Comparison of ENCODE assay signal across 8 cellular contexts in genomic region chr14:23307687-23308644, GRCh38. TPM values are rescaled to one million over a fixed set of nuclear protein-coding genes. Genes with fewer than 3 reads are reported as not detected.
DNase-seq lines count a peak whose midpoint lies in the region; TF ChIP-seq lines count a peak whose summit lies in the region.
"Had no signal": no experiment of that assay in that cellular context is flagged by ENCODE, and none has a peak within 500 bp of the region (broad histone marks: within the 10 kb centered on the region; RNA-seq: fewer than 3 reads in every experiment).

No MANE protein-coding gene starts in this region.

- H3K27me3 Mint-ChIP-seq in Caco-2 (ENCODE audit: insufficient read depth, unreplicated experiment) = no peaks in the 10 kb centered on the region

- CTCF ChIA-PET in Caco-2 (lab: Charles Lee) = interaction anchor here (0.8 to 1.4 kb wide), 3 partner anchors 13 to 187 kb away, joined by 4 to 7 read pairs (median 4); partner anchors contain the start of gene HOMEZ

- H3K4me3 Mint-ChIP-seq in Caco-2 (ENCODE audit: unreplicated experiment) = peak overlapping the region; percentile 75

- POLR2A ChIA-PET in Caco-2 (lab: Charles Lee) = interaction anchor here (0.5 to 3.0 kb wide), 2 partner anchors 13 to 35 kb away, joined by 3 to 51 read pairs; partner anchors contain the start of gene PABPN1

- in situ Hi-C loops in ACHN (cut with HindIII; ENCODE audit: low pct_ligation_motif_present, low pct_unique_long_range_greater_than_20kb, low sequenced_read_pairs) = no loop called here

- BruUV-seq in Caco-2 (replicated peaks; lab: Mats Ljungman, UMichigan) = no TSS peak

- H3K4me3 ChIP-seq in Caco-2 (ENCODE audit: low read depth, low read length) (peak overlapping the region; percentile 68), ascending aorta (peak overlapping the region; percentile 75 to 82), muscle layer of colon (ENCODE audit: low read depth in 1 of 2, low read length in 2 of 2) (peak overlapping the region; percentile 90 to 95)

- no peaks in the 10 kb centered on the region for H3K9me3 Mint-ChIP-seq in Caco-2 (ENCODE audit: unreplicated experiment)

- TF ChIP-seq CTCF in Caco-2 (IDR thresholded peaks at IDR 0.05; ENCODE audit: insufficient read depth in 1 of 2, low read depth in 1 of 2, low read length in 1 of 2, severe bottlenecking in 1 of 2, unreplicated experiment in 1 of 2) (no peak), ascending aorta (IDR thresholded peaks at IDR 0.05) (no peak)

- H3K4me1 ChIP-seq in Caco-2 (peaks cover 15% of the 10 kb centered on the region; the same call in 1 of the 2 replicates), ascending aorta (peaks cover 19 to 20% of the 10 kb centered on the region in 2 donors), muscle layer of colon (ENCODE audit: insufficient read depth, low read length) (peaks cover 35% of the 10 kb centered on the region)

- no peak for DNase-seq in Caco-2
- peak in 1 of 2 donors; percentile 63 for DNase-seq in ascending aorta (ENCODE audit: low spot score in 2 of 2)
- no peak for DNase-seq in NCI-H2227 treated with DMSO at 0.1 percent for 48 hours (lab: John Stamatoyannopoulos, UW)
- no peak for DNase-seq in anterior cingulate cortex (lab: John Stamatoyannopoulos, UW)
- no peak for DNase-seq in ACHN
- DNase-seq: MM.1S; stimulated activated CD8-positive, alpha-beta memory T cell treated with anti-CD3 and anti-CD28 coated beads, Interleukin-4, amount 100 ng/mL, for 48 hours had no signal

- H3K9me3 ChIP-seq in Caco-2 = no peaks in the 10 kb centered on the region
- H3K9me3 ChIP-seq in ascending aorta = no peaks in the 10 kb centered on the region
- no peaks in the 10 kb centered on the region for H3K9me3 ChIP-seq in muscle layer of colon (ENCODE audit: low read length)

- peak overlapping the region; percentile 78 for H3K27ac Mint-ChIP-seq in Caco-2 (ENCODE audit: unreplicated experiment)

- H3K27ac ChIP-seq in ascending aorta (peak overlapping the region; percentile 92 to 96), muscle layer of colon (ENCODE audit: low read depth, low read length) (peak overlapping the region; percentile 92)

- H3K27me3 ChIP-seq in Caco-2 (replicated peaks; ENCODE audit: control insufficient read depth, insufficient read depth, low read length) (no peaks in the 10 kb centered on the region), ascending aorta (no peaks in the 10 kb centered on the region), muscle layer of colon (ENCODE audit: control insufficient read depth in 1 of 2, insufficient read depth in 2 of 2, low read length in 2 of 2) (no peaks in the 10 kb centered on the region)

- H3K9ac ChIP-seq in muscle layer of colon (ENCODE audit: low read length) = peak overlapping the region; percentile 87

- peaks cover 14% of the 10 kb centered on the region for H3K4me1 Mint-ChIP-seq in Caco-2 (ENCODE audit: low read depth, unreplicated experiment)

- H3K36me3 Mint-ChIP-seq in Caco-2 (ENCODE audit: insufficient read depth, unreplicated experiment) = peaks cover 11% of the 10 kb centered on the region

- intact Hi-C loops in Caco-2 (cut with micrococcal nuclease; ENCODE audit: unreplicated experiment) (no loop called here), ascending aorta (cut with DNase I) (loop anchor here (10.0 kb wide), 3 partner anchors 383 to 837 kb away; partner anchors contain the start of genes EMC9, MMP14, PRMT5 and PSME2)

- peaks cover 1% of the 10 kb centered on the region; the same call in 1 of the 2 replicates for H3K36me3 ChIP-seq in Caco-2 (ENCODE audit: control insufficient read depth, insufficient read depth, low read length)
- peaks cover 10 to 32% of the 10 kb centered on the region in 2 donors for H3K36me3 ChIP-seq in ascending aorta
- H3K36me3 ChIP-seq in muscle layer of colon (ENCODE audit: insufficient read depth, low read length) = peaks cover 37% of the 10 kb centered on the region

RNA-seq across cellular contexts. Expression of gene BCL2L2, which starts 1.3 kb away (rescaled TPM):
- total RNA-seq in Caco-2 (2022) = 19.1 and 20.8 TPM in 2 replicates
- total RNA-seq in ascending aorta = 49.2 TPM

RNA-seq across cellular contexts. Expression of gene PPP1R3E, which starts 5.3 kb away (rescaled TPM):
- total RNA-seq in Caco-2 (2022) (5.9 and 8.6 TPM in 2 replicates), ascending aorta (8.9 TPM)

RNA-seq across cellular contexts. Expression of gene PABPN1, which starts 13.3 kb away (rescaled TPM):
- total RNA-seq in Caco-2 (2022) (196 and 202 TPM in 2 replicates), ascending aorta (90.6 TPM)

RNA-seq across cellular contexts. Expression of gene HOMEZ, which starts 22.0 kb away (rescaled TPM):
- total RNA-seq in Caco-2 (2022) (7.4 and 7.6 TPM in 2 replicates), ascending aorta (7.3 TPM)

RNA-seq across cellular contexts. Expression of gene SLC22A17, which starts 44.7 kb away (rescaled TPM):
- total RNA-seq in Caco-2 (2022) = 3.1 and 3.7 TPM in 2 replicates
- total RNA-seq in ascending aorta = 89.7 TPM
